In genomic region chr21:37075214-37075770, GRCh38 we compare ENCODE assay signal across 1 cellular context.
TF ChIP-seq lines count a peak whose summit lies in the region.

No MANE protein-coding gene starts in this region.

TF ChIP-seq in HepG2, 621 proteins besides CTCF, POLR2A, EP300 and RAD21:
- TF ChIP-seq ATF2 (CRISPR knock-in tag; IDR thresholded peaks at IDR 0.05) (no peak), KAT2B (IDR thresholded peaks at IDR 0.05; ENCODE audit: borderline replicate concordance, low read depth, low read length) (no peak), ZNF7 (CRISPR knock-in tag; IDR thresholded peaks at IDR 0.05) (peak; percentile 98)
